In the genomic region with DNA sequence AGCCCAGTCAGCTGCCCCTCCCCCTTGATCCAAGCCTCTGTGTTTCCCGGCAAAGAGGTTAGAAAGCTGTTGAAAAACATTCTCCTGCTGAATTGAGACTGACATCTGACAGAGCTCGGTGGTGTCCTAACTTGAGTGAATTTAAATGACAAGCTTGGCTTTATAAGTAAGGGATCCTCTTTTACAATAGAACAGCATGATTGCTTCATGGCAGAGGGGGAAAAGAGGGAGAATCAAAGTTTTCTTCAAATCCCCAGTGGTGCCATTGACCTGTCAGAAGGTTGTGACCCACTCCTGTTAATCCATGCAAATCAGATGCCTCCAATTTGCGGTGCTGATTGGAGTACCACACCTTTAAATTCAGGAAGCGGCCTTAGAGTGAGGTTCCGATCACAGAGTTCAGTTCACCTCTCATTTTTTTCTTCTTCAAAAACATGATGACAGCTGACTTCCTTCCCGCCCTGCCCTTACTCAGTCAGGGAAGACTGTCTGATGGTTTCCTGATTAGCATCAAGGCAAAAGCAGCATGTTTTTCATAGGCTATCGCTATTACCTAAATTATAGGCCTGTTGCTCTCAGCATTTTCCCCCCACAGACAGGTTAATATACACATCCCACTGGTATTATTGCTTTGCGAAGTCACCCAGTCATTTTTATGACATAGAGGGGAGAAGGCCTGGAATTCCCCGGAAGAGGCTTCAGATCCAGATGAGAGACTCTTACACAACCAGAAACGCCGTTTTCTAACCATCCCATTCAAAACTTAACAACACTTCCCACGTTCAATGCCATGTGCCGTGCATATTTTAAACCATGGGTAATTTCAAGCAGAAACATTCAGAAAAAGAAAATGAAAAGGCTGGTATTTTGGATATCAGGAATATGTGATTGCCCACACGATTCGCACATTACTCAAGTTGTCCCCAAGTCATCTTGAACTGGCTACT, we compare ENCODE assay signal across 10 cellular contexts.
DNase-seq lines count a peak whose midpoint lies in the region; ATAC-seq and TF ChIP-seq lines count a peak whose summit lies in the region.
"Had no signal": no experiment of that assay in that cellular context is flagged by ENCODE, and none has a peak within 500 bp of the region (broad histone marks: within the 10 kb centered on the region; RNA-seq: fewer than 3 reads in every experiment).

No MANE protein-coding gene starts in this region.

- peaks cover 8% of the 10 kb centered on the region; the same call in 1 of the 2 replicates for H3K36me3 ChIP-seq in OCI-LY1 (ENCODE audit: insufficient read depth, low read length)
- no peaks in the 10 kb centered on the region for H3K36me3 ChIP-seq in mesodermal cell (ENCODE audit: control insufficient read depth, insufficient read depth, low read length)
- H3K36me3 ChIP-seq: neutrophil had no signal

- WGBS in mesodermal cell (ENCODE audit: insufficient coverage in 2 of 2), 2 experiments: 32 to 60% methylated on average over 6 to 7 of the region's 15 CpGs

- H3K27me3 ChIP-seq in OCI-LY1 (ENCODE audit: insufficient read depth, low read length): no peaks in the 10 kb centered on the region
- H3K27me3 ChIP-seq: neutrophil had no signal

- no peaks in the 10 kb centered on the region for H3K9me2 ChIP-seq in OCI-LY1 (ENCODE audit: low read depth, low read length)

- H3K4me3 ChIP-seq in GM08714 (ENCODE audit: low read length) (peak overlapping the region; percentile 52; the same call in 1 of the 2 replicates), OCI-LY1 (ENCODE audit: low read depth, low read length, poor library complexity, severe bottlenecking) (peak overlapping the region; percentile 35), mesodermal cell (ENCODE audit: extremely low read depth, insufficient read depth, low read length, poor library complexity, severe bottlenecking) (no peak overlapping the region)

- H3K79me2 ChIP-seq in OCI-LY1 (ENCODE audit: insufficient read depth, low read length): peaks cover 34% of the 10 kb centered on the region

- no peak for TF ChIP-seq CTCF in OCI-LY1 (IDR thresholded peaks at IDR 0.05; ENCODE audit: low read length)

- H3K4me1 ChIP-seq in OCI-LY1 (ENCODE audit: insufficient read depth, low read length, severe bottlenecking) (peaks cover 92% of the 10 kb centered on the region), mesodermal cell (ENCODE audit: control insufficient read depth, insufficient read depth, low read length, poor library complexity, severe bottlenecking) (peaks cover 10% of the 10 kb centered on the region)

- peak overlapping the region; percentile 66 for H3K4me2 ChIP-seq in OCI-LY1 (ENCODE audit: low read length)

- intact Hi-C loops in posterior cingulate gyrus (cut with DNase I): no loop called here

- ATAC-seq in GM21381 (IDR thresholded peaks at IDR 0.05; ENCODE audit: unreplicated experiment): peak; percentile 34

- H3K9me3 ChIP-seq in OCI-LY1 (ENCODE audit: low read length): no peaks in the 10 kb centered on the region
- H3K9me3 ChIP-seq in mesodermal cell (ENCODE audit: control insufficient read depth, low read length): no peaks in the 10 kb centered on the region
- H3K9me3 ChIP-seq: neutrophil had no signal

- no peak overlapping the region for H2AFZ ChIP-seq in OCI-LY1 (ENCODE audit: low read length)

- H3K27ac ChIP-seq in OCI-LY1 (ENCODE audit: low read depth, low read length, poor library complexity, severe bottlenecking): peak overlapping the region; percentile 98
- peak overlapping the region; percentile 19 for H3K27ac ChIP-seq in mesodermal cell (ENCODE audit: low read depth, low read length, severe bottlenecking)
- H3K27ac ChIP-seq: neutrophil had no signal

- DNase-seq in posterior cingulate gyrus: no peak
- no peak for DNase-seq in NCI-H2107 (lab: John Stamatoyannopoulos, UW)
- no peak for DNase-seq in epidermal melanocyte (ENCODE audit: insufficient read length, low spot score)
- DNase-seq in SW 1271 (lab: John Stamatoyannopoulos, UW): no peak
- DNase-seq: substantia nigra had no signal

- peak overlapping the region; percentile 55 for H3K9ac ChIP-seq in OCI-LY1 (ENCODE audit: low read length)

- no peaks in the 10 kb centered on the region for H4K20me1 ChIP-seq in OCI-LY1 (ENCODE audit: insufficient read depth, low read length)

- no peaks in the 10 kb centered on the region for H3F3A ChIP-seq in OCI-LY1 (ENCODE audit: insufficient read depth, low read length)
